ENCODE assay signal across 11 cellular contexts in genomic region chr3:29758108-29759020, GRCh38.
A peak's percentile ranks its signal among the peaks of the same experiment; 100 is the strongest.
DNase-seq lines count a peak whose midpoint lies in the region; ATAC-seq and TF ChIP-seq lines count a peak whose summit lies in the region.
"Had no signal": no experiment of that assay in that cellular context is flagged by ENCODE, and none has a peak within 500 bp of the region (broad histone marks: within the 10 kb centered on the region; RNA-seq: fewer than 3 reads in every experiment).

No MANE protein-coding gene starts in this region.

- H3K4me1 ChIP-seq in GM23248 (ENCODE audit: insufficient read depth) (peaks cover 62% of the 10 kb centered on the region), ascending aorta (peaks cover 4 to 30% of the 10 kb centered on the region in 2 donors), gastrocnemius medialis (peaks cover 32 to 35% of the 10 kb centered on the region in 2 donors)

- ATAC-seq in left cardiac atrium (peak; percentile 62 to 78), gastrocnemius medialis (peak; percentile 65 to 69), HG02852 (IDR thresholded peaks at IDR 0.05; ENCODE audit: unreplicated experiment) (no peak), HG03280 (IDR thresholded peaks at IDR 0.05; ENCODE audit: unreplicated experiment) (no peak)

- H3K9ac ChIP-seq in GM23248, result peak overlapping the region; percentile 71

- intact Hi-C loops in ascending aorta (cut with DNase I), result loop anchor here (2.0 to 10.0 kb wide), 4 partner anchors 62 to 694 kb away; partner anchors contain the start of gene RBMS3
- intact Hi-C loops in left cardiac atrium (cut with DNase I), result loop anchor here in 1 of 2 donors (10.0 kb wide), 2 partner anchors 114 to 234 kb away; no protein-coding TSS in a partner anchor
- intact Hi-C loops in gastrocnemius medialis (cut with DNase I; ENCODE audit: low total_unique reads), result loop anchor here (5.0 kb wide), 1 partner anchor 116 kb away; no protein-coding TSS in a partner anchor

- WGBS in GM23248 (ENCODE audit: low coverage in 1 of 2, low lambda C conversion rate in 2 of 2, missing lambda C conversion rate in 2 of 2), 2 experiments, result 5 to 6% methylated on average over 4 of the region's 4 CpGs

- no peak for TF ChIP-seq POLR2A in gastrocnemius medialis (IDR thresholded peaks at IDR 0.05)

- no peaks in the 10 kb centered on the region for H4K20me1 ChIP-seq in GM23248 (ENCODE audit: insufficient read depth)

- H3K9me3 ChIP-seq in GM23248 (ENCODE audit: low read depth) (no peaks in the 10 kb centered on the region), ascending aorta (no peaks in the 10 kb centered on the region), gastrocnemius medialis (no peaks in the 10 kb centered on the region)

- H2AFZ ChIP-seq in GM23248, result no peak overlapping the region

- H3K4me3 ChIP-seq in GM23248, result peak overlapping the region; percentile 32
- peak overlapping the region in 1 of 2 donors; percentile 21 for H3K4me3 ChIP-seq in ascending aorta
- H3K4me3 ChIP-seq in gastrocnemius medialis, result peak overlapping the region; percentile 8 to 37 (median 16)

- H3K4me2 ChIP-seq in GM23248 (ENCODE audit: unreplicated experiment), result peak overlapping the region; percentile 78

- no peak for TF ChIP-seq CTCF in ascending aorta (IDR thresholded peaks at IDR 0.05)
- no peak for TF ChIP-seq CTCF in gastrocnemius medialis (IDR thresholded peaks at IDR 0.05 in 4 of 5, conservative IDR thresholded peaks at IDR 0.05 in 1 of 5)

- H3K9me2 ChIP-seq in GM23248 (ENCODE audit: insufficient read depth), result no peaks in the 10 kb centered on the region

- H3K36me3 ChIP-seq in GM23248 (ENCODE audit: low read depth) (no peaks in the 10 kb centered on the region), ascending aorta (no peaks in the 10 kb centered on the region), gastrocnemius medialis (no peaks in the 10 kb centered on the region)

- H3K27ac ChIP-seq in GM23248, result peak overlapping the region; percentile 82
- H3K27ac ChIP-seq in ascending aorta, result peak overlapping the region; percentile 76 to 81
- peak overlapping the region; percentile 71 to 82 (median 78) for H3K27ac ChIP-seq in gastrocnemius medialis

- DNase-seq in GM23248 (peak; percentile 85), ascending aorta (ENCODE audit: low spot score in 2 of 2) (no peak), left cardiac atrium (no peak), gastrocnemius medialis (no peak), NCI-H69 (lab: John Stamatoyannopoulos, UW) (no peak), cerebellar nuclear complex (lab: John Stamatoyannopoulos, UW) (no peak)
- DNase-seq: activated CD8-positive, alpha-beta memory T cell treated with anti-CD3 and anti-CD28 coated beads, Interleukin-2, amount 50 U/mL, for 4 hours; effector memory CD4-positive, alpha-beta T cell; posterior cingulate gyrus had no signal

- H3K27me3 ChIP-seq in GM23248 (replicated peaks; ENCODE audit: insufficient read depth), result no peaks in the 10 kb centered on the region
- H3K27me3 ChIP-seq in ascending aorta, result no peaks in the 10 kb centered on the region
- no peaks in the 10 kb centered on the region for H3K27me3 ChIP-seq in gastrocnemius medialis

- peaks cover 53% of the 10 kb centered on the region for H3F3A ChIP-seq in GM23248 (ENCODE audit: insufficient read depth)

- H3K79me2 ChIP-seq in GM23248 (ENCODE audit: insufficient read depth), result peaks cover 15% of the 10 kb centered on the region; the same call in 1 of the 2 replicates

- in situ Hi-C loops in GM23248 (cut with MboI) (loop anchor here (25.0 kb wide), 2 partner anchors 471 to 846 kb away; partner anchors contain the start of gene RBMS3), gastrocnemius medialis (cut with MboI; ENCODE audit: low sequenced_read_pairs in 4 of 4) (loop anchor here in 3 of 4 donors (25.0 kb wide), 2 partner anchors 471 to 846 kb away; partner anchors contain the start of gene RBMS3 (in 3 of the 3))

Comparison
In these comparisons a context has a peak if more than half of its experiments do, and no peak if none do; other contexts are left out.
1. ATAC-seq: peak in left cardiac atrium (2 of 2) and gastrocnemius medialis (2 of 2); none in HG02852 (single experiment) and HG03280 (single experiment).
2. Peak in every context shown above with its lines, with median percentiles within 50 percentile points of each other: H3K27ac ChIP-seq.